In the genomic region with DNA sequence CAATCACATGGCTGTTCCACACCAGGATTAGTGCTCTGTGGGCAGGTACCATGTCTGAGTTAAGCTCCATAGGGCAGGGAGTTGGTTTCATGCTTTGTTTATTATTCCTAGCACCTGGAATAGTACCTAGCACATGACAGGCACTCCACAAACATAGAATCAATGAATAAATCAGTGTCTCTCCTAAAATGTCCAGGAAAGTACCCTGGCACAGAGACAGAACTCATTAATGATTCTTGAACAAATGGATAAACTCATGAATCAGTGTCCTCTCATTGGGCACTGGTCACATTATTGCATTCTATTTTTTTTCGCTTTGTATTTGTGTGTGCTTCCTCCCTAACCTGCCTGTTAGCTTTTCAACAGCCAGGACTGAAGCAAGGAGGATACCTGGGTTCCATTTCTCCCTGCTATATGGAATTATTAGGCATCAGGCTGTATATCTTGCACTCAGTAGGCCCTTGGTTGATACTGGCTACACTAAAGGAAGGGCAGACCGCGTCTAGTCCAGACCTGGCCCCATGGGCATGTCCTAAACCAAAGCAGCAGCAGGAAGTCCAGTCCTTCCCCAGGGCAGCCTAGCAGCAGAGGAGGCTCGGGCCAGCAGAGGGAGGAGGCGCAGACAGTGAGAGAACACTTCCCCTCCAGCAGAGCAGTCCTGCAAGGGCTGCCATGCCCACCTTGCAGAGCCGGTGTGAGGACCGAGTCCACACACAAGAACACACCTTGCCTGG, we compare ENCODE assay signal across 8 cellular contexts. TPM values are rescaled to one million over a fixed set of nuclear protein-coding genes. Genes with fewer than 3 reads are reported as not detected.
A peak's percentile ranks its signal among the peaks of the same experiment; 100 is the strongest.
DNase-seq lines count a peak whose midpoint lies in the region; ATAC-seq and TF ChIP-seq lines count a peak whose summit lies in the region.

No MANE protein-coding gene starts in this region.

- no peaks in the 10 kb centered on the region for H3K9me3 Mint-ChIP-seq in IgD-negative memory B cell
- H3K9me3 Mint-ChIP-seq in activated naive CD8-positive, alpha-beta T cell (ENCODE audit: low read depth), result no peaks in the 10 kb centered on the region

- H3K4me1 ChIP-seq in left ventricle myocardium inferior (peaks cover 85% of the 10 kb centered on the region), spleen (peaks cover 64 to 86% (median 76%) of the 10 kb centered on the region in 6 donors), PC-9 (replicated peaks; ENCODE audit: insufficient read depth) (no peaks in the 10 kb centered on the region)

- WGBS in spleen, 5 donors, result 32 to 44% (median 35%) methylated on average over 7 of the region's 7 CpGs

- peaks cover 9% of the 10 kb centered on the region; the same call in 1 of the 2 replicates for H3K79me2 ChIP-seq in PC-9 (ENCODE audit: low read depth)

- H3K36me3 ChIP-seq in left ventricle myocardium inferior (peaks cover 24% of the 10 kb centered on the region), spleen (peaks cover 4 to 60% (median 24%) of the 10 kb centered on the region in 6 donors), PC-9 (ENCODE audit: low read depth) (no peaks in the 10 kb centered on the region), WERI-Rb-1 (no peaks in the 10 kb centered on the region; the same call in 1 of the 2 replicates)

- H3K36me3 Mint-ChIP-seq in IgD-negative memory B cell, result peaks cover 5% of the 10 kb centered on the region
- H3K36me3 Mint-ChIP-seq in activated naive CD8-positive, alpha-beta T cell, result peaks cover 4% of the 10 kb centered on the region

- H3K27me3 ChIP-seq in left ventricle myocardium inferior (ENCODE audit: low read depth), result no peaks in the 10 kb centered on the region
- H3K27me3 ChIP-seq in spleen (replicated peaks in 1 of 7), result no peaks in the 10 kb centered on the region
- no peaks in the 10 kb centered on the region for H3K27me3 ChIP-seq in PC-9 (ENCODE audit: insufficient read depth, low read depth)
- no peaks in the 10 kb centered on the region for H3K27me3 ChIP-seq in WERI-Rb-1 (ENCODE audit: insufficient read depth, low read depth, severe bottlenecking)

- H3K4me3 Mint-ChIP-seq in IgD-negative memory B cell, result peak overlapping the region in 2 of 4 donors; percentile 26 to 82
- H3K4me3 Mint-ChIP-seq in activated naive CD8-positive, alpha-beta T cell, result no peak overlapping the region

- H2AFZ ChIP-seq in PC-9, result no peak overlapping the region

- peak; percentile 54 for TF ChIP-seq CTCF in left ventricle myocardium inferior (IDR thresholded peaks at IDR 0.05; ENCODE audit: borderline replicate concordance)
- TF ChIP-seq CTCF in spleen (IDR thresholded peaks at IDR 0.05 in 8 of 11, conservative IDR thresholded peaks at IDR 0.05 in 3 of 11), result peak in 8 of 11 experiments; percentile 25 to 57 (median 44)
- TF ChIP-seq CTCF in PC-9 (conservative IDR thresholded peaks at IDR 0.05), result no peak
- no peak for TF ChIP-seq CTCF in WERI-Rb-1 (IDR thresholded peaks at IDR 0.05; ENCODE audit: low read depth, low read length)

- CTCF ChIA-PET in PC-9 (lab: Charles Lee), result interaction anchor here (0.9 to 1.2 kb wide), 2 partner anchors 34 to 36 kb away, joined by 4 to 7 read pairs; no protein-coding TSS in a partner anchor

- peaks cover 14% of the 10 kb centered on the region; the same call in 1 of the 2 replicates for H4K20me1 ChIP-seq in PC-9 (ENCODE audit: insufficient read depth)

- H3K4me3 ChIP-seq in left ventricle myocardium inferior (peak overlapping the region; percentile 24), spleen (peak overlapping the region in 1 of 8 donors; percentile 37), PC-9 (no peak overlapping the region), WERI-Rb-1 (ENCODE audit: low read depth, low read length) (no peak overlapping the region)

- TF ChIP-seq POLR2A in spleen (IDR thresholded peaks at IDR 0.05), result no peak

- no peak overlapping the region for H3K4me2 ChIP-seq in PC-9

- BruUV-seq in PC-9 (replicated peaks; lab: Mats Ljungman, UMichigan), result no TSS peak

- H3K27ac Mint-ChIP-seq in IgD-negative memory B cell, result peak overlapping the region in 2 of 3 donors; percentile 67 to 77
- H3K27ac Mint-ChIP-seq in activated naive CD8-positive, alpha-beta T cell, result peak overlapping the region; percentile 91

- peak; percentile 58 for DNase-seq in left ventricle myocardium inferior
- DNase-seq in spleen, result peak; percentile 88
- no peak for DNase-seq in HCEC 1CT
- DNase-seq in PC-9, result no peak
- DNase-seq in WERI-Rb-1, result no peak

- no peaks in the 10 kb centered on the region for H3K9me3 ChIP-seq in left ventricle myocardium inferior (replicated peaks)
- H3K9me3 ChIP-seq in spleen, result no peaks in the 10 kb centered on the region
- H3K9me3 ChIP-seq in PC-9 (ENCODE audit: insufficient read depth, low read depth), result no peaks in the 10 kb centered on the region
- H3K9me3 ChIP-seq in WERI-Rb-1 (ENCODE audit: severe bottlenecking), result no peaks in the 10 kb centered on the region

- ATAC-seq in GM21576 (IDR thresholded peaks at IDR 0.05; ENCODE audit: unreplicated experiment), result no peak

- H3F3A ChIP-seq in PC-9 (ENCODE audit: insufficient read depth, low read depth), result no peaks in the 10 kb centered on the region

- no peaks in the 10 kb centered on the region for H3K27me3 Mint-ChIP-seq in IgD-negative memory B cell
- no peaks in the 10 kb centered on the region for H3K27me3 Mint-ChIP-seq in activated naive CD8-positive, alpha-beta T cell

- H3K9me2 ChIP-seq in PC-9 (ENCODE audit: insufficient read depth), result no peaks in the 10 kb centered on the region

- intact Hi-C loops in left ventricle myocardium inferior (cut with micrococcal nuclease), result loop anchor here (5.0 kb wide), 1 partner anchor 36 kb away; no protein-coding TSS in a partner anchor
- intact Hi-C loops in spleen (cut with DNase I; ENCODE audit: low total_unique reads), result loop anchor here (5.0 kb wide), 1 partner anchor 36 kb away; no protein-coding TSS in a partner anchor
- intact Hi-C loops in PC-9 (cut with micrococcal nuclease; ENCODE audit: unreplicated experiment), result no loop called here

- peaks cover 40 to 55% (median 48%) of the 10 kb centered on the region in 3 donors for H3K4me1 Mint-ChIP-seq in IgD-negative memory B cell
- H3K4me1 Mint-ChIP-seq in activated naive CD8-positive, alpha-beta T cell (ENCODE audit: low read depth), result peaks cover 79% of the 10 kb centered on the region

- H3K27ac ChIP-seq in left ventricle myocardium inferior (replicated peaks), result peak overlapping the region; percentile 99
- peak overlapping the region in 7 of 8 donors; percentile 22 to 98 (median 81) for H3K27ac ChIP-seq in spleen
- no peak overlapping the region for H3K27ac ChIP-seq in PC-9
- no peak overlapping the region for H3K27ac ChIP-seq in WERI-Rb-1

- POLR2A ChIA-PET in PC-9 (lab: Charles Lee; ENCODE audit: unreplicated experiment), result interaction anchor here (0.8 kb wide), 1 partner anchor 76 kb away, joined by 7 read pairs; no protein-coding TSS in a partner anchor

RNA-seq across cellular contexts. Expression of a gene that starts 18.4 kb away (rescaled TPM):
- 20.9 TPM for polyA plus RNA-seq in IgD-negative memory B cell
- 47.1 TPM for total RNA-seq in left ventricle myocardium inferior
- 100 to 1,000 TPM in 5 of 7 donors, 10 to 100 TPM in 2; 74.9 to 158 (median 132) TPM for total RNA-seq in spleen
- polyA plus RNA-seq in spleen, result 10 to 100 TPM; 39.6 to 76.7 (median 52.2) TPM
- total RNA-seq in PC-9 (2021), result 106 and 114 TPM in 2 replicates

RNA-seq across cellular contexts. Expression of a gene that starts 28.3 kb away (rescaled TPM):
- polyA plus RNA-seq in IgD-negative memory B cell, result 21.7 TPM
- 25.3 TPM for total RNA-seq in left ventricle myocardium inferior
- 10 to 100 TPM; 20.2 to 66.4 (median 42.3) TPM for total RNA-seq in spleen
- polyA plus RNA-seq in spleen, result 10 to 100 TPM in 1 of 3 donors, 1 to 10 TPM in 2; 8.4 to 24.1 (median 9.5) TPM
- 76.4 and 108 TPM in 2 replicates for total RNA-seq in PC-9 (2021)

RNA-seq across cellular contexts. Expression of a gene that starts 42.7 kb away (rescaled TPM):
- polyA plus RNA-seq in IgD-negative memory B cell, result 0.26 TPM
- 34.8 TPM for total RNA-seq in left ventricle myocardium inferior
- 10 to 100 TPM; 50.6 to 84.3 (median 57.8) TPM for total RNA-seq in spleen
- polyA plus RNA-seq in spleen, result 100 to 1,000 TPM in 1 of 3 donors, 10 to 100 TPM in 2; 21.4 to 116 (median 64.3) TPM
- 4.1 and 5.7 TPM in 2 replicates for total RNA-seq in PC-9 (2021)

Comparison
In these comparisons a context has a peak if more than half of its experiments do, and no peak if none do; other contexts are left out.
1. DNase-seq: peak in left ventricle myocardium inferior (single experiment) and spleen (single experiment); none in HCEC 1CT (single experiment), PC-9 (0 of 2) and WERI-Rb-1 (single experiment).
2. H3K27ac ChIP-seq: peak in left ventricle myocardium inferior (single experiment) and spleen (7 of 8); none in PC-9 (single experiment) and WERI-Rb-1 (single experiment).
3. CTCF ChIP-seq: peak in left ventricle myocardium inferior (single experiment) and spleen (8 of 11); none in PC-9 (single experiment) and WERI-Rb-1 (single experiment).